Comparison of ENCODE assay signal across 2 cellular contexts in genomic region chr5:177427211-177427822, GRCh38.
TF ChIP-seq lines count a peak whose summit lies in the region.

No MANE protein-coding gene starts in this region.

TF ChIP-seq in HCT116, 20 proteins besides CTCF, POLR2A, EP300 and RAD21:
- TF ChIP-seq POLR2AphosphoS5 (IDR thresholded peaks at IDR 0.05; ENCODE audit: low read depth, low read length) (peak; percentile 35; the same call in 1 of the 2 replicates), FOSL1 (IDR thresholded peaks at IDR 0.05; ENCODE audit: low read depth) (no peak)

TF ChIP-seq in HepG2, 621 proteins besides CTCF, POLR2A, EP300 and RAD21 (continues in another document):
- TF ChIP-seq SMYD3 (CRISPR knock-in tag; IDR thresholded peaks at IDR 0.05) = no peak
- no peak for TF ChIP-seq HNF4G (IDR thresholded peaks at IDR 0.05; ENCODE audit: borderline replicate concordance, low read depth, low read length)
- no peak for TF ChIP-seq HNF4G (CRISPR knock-in tag; IDR thresholded peaks at IDR 0.05; ENCODE audit: borderline replicate concordance, low read depth)
- TF ChIP-seq MIXL1 (CRISPR knock-in tag; IDR thresholded peaks at IDR 0.05) = no peak
- TF ChIP-seq SP140L (CRISPR knock-in tag; IDR thresholded peaks at IDR 0.05; ENCODE audit: borderline replicate concordance) = no peak
- TF ChIP-seq ARNTL (CRISPR knock-in tag; IDR thresholded peaks at IDR 0.05) = no peak
- no peak for TF ChIP-seq ZNF451 (CRISPR knock-in tag; IDR thresholded peaks at IDR 0.05)
- peak; percentile 4; the same call in 1 of the 2 replicates for TF ChIP-seq ZFX (CRISPR knock-in tag; IDR thresholded peaks at IDR 0.05; ENCODE audit: low read depth)
- no peak for TF ChIP-seq RELA (CRISPR knock-in tag; IDR thresholded peaks at IDR 0.05)
- no peak for TF ChIP-seq SOX13 (IDR thresholded peaks at IDR 0.05)
- 0 out of 4 replicates have a peak, but pooled peaks of 1 of the 2 experiments have one; percentile 6 for TF ChIP-seq SOX13 (CRISPR knock-in tag; conservative IDR thresholded peaks at IDR 0.05 in 1 of 2, IDR thresholded peaks at IDR 0.05 in 1 of 2)
- TF ChIP-seq KLF13 (CRISPR knock-in tag; IDR thresholded peaks at IDR 0.05) = no peak
- no peak for TF ChIP-seq MNT (IDR thresholded peaks at IDR 0.05)
- no peak for TF ChIP-seq DNMT3B (CRISPR knock-in tag; conservative IDR thresholded peaks at IDR 0.05)
- peak; percentile 48; the same call in 1 of the 2 replicates for TF ChIP-seq HNF1B (CRISPR knock-in tag; IDR thresholded peaks at IDR 0.05)
- peak; percentile 36; the same call in 1 of the 2 replicates for TF ChIP-seq GMEB1 (CRISPR knock-in tag; IDR thresholded peaks at IDR 0.05; ENCODE audit: borderline replicate concordance)
- no peak for TF ChIP-seq RARG (CRISPR knock-in tag; IDR thresholded peaks at IDR 0.05; ENCODE audit: low read depth)
- TF ChIP-seq ELF1 (CRISPR knock-in tag; IDR thresholded peaks at IDR 0.05) = no peak
- no peak for TF ChIP-seq ZC3H4 (CRISPR knock-in tag; IDR thresholded peaks at IDR 0.05; ENCODE audit: borderline replicate concordance)
- no peak for TF ChIP-seq NFKBIZ (CRISPR knock-in tag; IDR thresholded peaks at IDR 0.05)
- no peak for TF ChIP-seq MAZ (IDR thresholded peaks at IDR 0.05; ENCODE audit: borderline replicate concordance, low read depth, low read length)
- 0 out of 2 replicates have a peak, but pooled peaks have one; percentile 32 for TF ChIP-seq MAZ (CRISPR knock-in tag; IDR thresholded peaks at IDR 0.05; ENCODE audit: low read depth)
- no peak for TF ChIP-seq TBP (CRISPR knock-in tag; IDR thresholded peaks at IDR 0.05)
- no peak for TF ChIP-seq ZXDC (CRISPR knock-in tag; IDR thresholded peaks at IDR 0.05)
- no peak for TF ChIP-seq U2AF2 (IDR thresholded peaks at IDR 0.05; ENCODE audit: low read depth, low read length)
- no peak for TF ChIP-seq RFXANK (CRISPR knock-in tag; IDR thresholded peaks at IDR 0.05)
- peak; percentile 1 for TF ChIP-seq AGO2 (optimal IDR thresholded peaks at IDR 0.05; ENCODE audit: low read depth, low read length)
- TF ChIP-seq ZIK1 (CRISPR knock-in tag; IDR thresholded peaks at IDR 0.05; ENCODE audit: borderline replicate concordance, low read depth) = 0 out of 2 replicates have a peak, but pooled peaks have one; percentile 19
- TF ChIP-seq ZNF564 (CRISPR knock-in tag; IDR thresholded peaks at IDR 0.05) = no peak
- 0 out of 2 replicates have a peak, but pooled peaks have one; percentile 71 for TF ChIP-seq ZNF33B (CRISPR knock-in tag; IDR thresholded peaks at IDR 0.05)
- no peak for TF ChIP-seq ZNF512 (CRISPR knock-in tag; IDR thresholded peaks at IDR 0.05)
- no peak; the same call in 1 of the 2 replicates for TF ChIP-seq ZNF773 (CRISPR knock-in tag; IDR thresholded peaks at IDR 0.05; ENCODE audit: borderline replicate concordance)
- no peak for TF ChIP-seq HMGXB3 (CRISPR knock-in tag; IDR thresholded peaks at IDR 0.05; ENCODE audit: borderline replicate concordance)
- 0 out of 2 replicates have a peak, but pooled peaks have one; percentile 10 for TF ChIP-seq BCL3 (CRISPR knock-in tag; IDR thresholded peaks at IDR 0.05)
- no peak for TF ChIP-seq MXI1 (IDR thresholded peaks at IDR 0.05; ENCODE audit: borderline replicate concordance, low read depth, low read length)
- no peak for TF ChIP-seq ZNF136 (CRISPR knock-in tag; IDR thresholded peaks at IDR 0.05; ENCODE audit: low read depth)
- no peak for TF ChIP-seq ATM (IDR thresholded peaks at IDR 0.05; ENCODE audit: borderline replicate concordance)
- no peak for TF ChIP-seq FOXK2 (IDR thresholded peaks at IDR 0.05)
- TF ChIP-seq ZNF547 (CRISPR knock-in tag; IDR thresholded peaks at IDR 0.05) = peak; percentile 43; the same call in 1 of the 2 replicates
- TF ChIP-seq KLF9 (CRISPR knock-in tag; IDR thresholded peaks at IDR 0.05; ENCODE audit: low read depth) = no peak
- peak; percentile 36; the same call in 1 of the 2 replicates for TF ChIP-seq ARID4A (CRISPR knock-in tag; IDR thresholded peaks at IDR 0.05; ENCODE audit: borderline replicate concordance)
- TF ChIP-seq ETV5 (CRISPR knock-in tag; IDR thresholded peaks at IDR 0.05; ENCODE audit: borderline replicate concordance) = peak; percentile 4; the same call in 1 of the 2 replicates
